9 cellular contexts compared by ENCODE assay signal in genomic region chr5:59357421-59357977, GRCh38.
DNase-seq lines count a peak whose midpoint lies in the region; ATAC-seq and TF ChIP-seq lines count a peak whose summit lies in the region.
"Had no signal": no experiment of that assay in that cellular context is flagged by ENCODE, and none has a peak within 500 bp of the region (broad histone marks: within the 10 kb centered on the region; RNA-seq: fewer than 3 reads in every experiment).

No MANE protein-coding gene starts in this region.

- DNase-seq in NCI-H748 (lab: John Stamatoyannopoulos, UW; ENCODE audit: unreplicated experiment): peak; percentile 9
- no peak for DNase-seq in NCI-H748 treated with DMSO at 0.1 percent for 48 hours (lab: John Stamatoyannopoulos, UW)
- no peak for DNase-seq in esophagus muscularis mucosa (ENCODE audit: extremely low spot score)
- no peak for DNase-seq in uterus
- DNase-seq in AG20443 (ENCODE audit: low spot score): no peak
- DNase-seq in NCI-H2107 treated with DMSO at 0.1 percent for 48 hours (lab: John Stamatoyannopoulos, UW; ENCODE audit: unreplicated experiment): no peak
- DNase-seq: ACHN had no signal

- peaks cover 19 to 54% (median 48%) of the 10 kb centered on the region in 4 donors for H3K4me1 ChIP-seq in esophagus muscularis mucosa
- H3K4me1 ChIP-seq in muscle layer of duodenum (ENCODE audit: control insufficient read depth in 1 of 2, insufficient read depth in 2 of 2, low read length in 2 of 2): peaks cover 15 to 44% of the 10 kb centered on the region in 2 donors
- no peaks in the 10 kb centered on the region for H3K4me1 ChIP-seq in uterus

- peak overlapping the region; percentile 67 to 78 (median 72) for H3K27ac ChIP-seq in esophagus muscularis mucosa (replicated peaks in 1 of 4)
- H3K27ac ChIP-seq in muscle layer of duodenum (ENCODE audit: low read length): peak overlapping the region; percentile 49
- H3K27ac ChIP-seq in uterus: peak overlapping the region; percentile 61 to 64

- WGBS in esophagus muscularis mucosa: 31% methylated on average over 8 of the region's 8 CpGs

- TF ChIP-seq EP300 in esophagus muscularis mucosa (IDR thresholded peaks at IDR 0.05): no peak

- peak overlapping the region in 2 of 4 donors; percentile 13 to 16 for H3K4me3 ChIP-seq in esophagus muscularis mucosa
- peak overlapping the region in 1 of 2 donors; percentile 30 for H3K4me3 ChIP-seq in muscle layer of duodenum (ENCODE audit: low read depth in 1 of 2, low read length in 2 of 2)
- H3K4me3 ChIP-seq in uterus: no peak overlapping the region

- ATAC-seq in HG03045 (IDR thresholded peaks at IDR 0.05; ENCODE audit: unreplicated experiment): no peak

- no peak for TF ChIP-seq CTCF in esophagus muscularis mucosa (IDR thresholded peaks at IDR 0.05)
- TF ChIP-seq CTCF in uterus (IDR thresholded peaks at IDR 0.05): no peak

- intact Hi-C loops in esophagus muscularis mucosa (cut with DNase I): loop anchor here (5.0 kb wide), 1 partner anchor 80 kb away; no protein-coding TSS in a partner anchor
- intact Hi-C loops in uterus (cut with DNase I; ENCODE audit: low total_unique reads): no loop called here

- no peaks in the 10 kb centered on the region for H3K27me3 ChIP-seq in esophagus muscularis mucosa
- H3K27me3 ChIP-seq in muscle layer of duodenum (ENCODE audit: low read depth, low read length): no peaks in the 10 kb centered on the region
- H3K27me3 ChIP-seq in uterus: no peaks in the 10 kb centered on the region

- no peaks in the 10 kb centered on the region for H3K9me3 ChIP-seq in esophagus muscularis mucosa
- no peaks in the 10 kb centered on the region for H3K9me3 ChIP-seq in muscle layer of duodenum (ENCODE audit: control insufficient read depth in 1 of 2, low read length in 2 of 2)
- H3K9me3 ChIP-seq in uterus: no peaks in the 10 kb centered on the region

- TF ChIP-seq POLR2A in esophagus muscularis mucosa (IDR thresholded peaks at IDR 0.05; ENCODE audit: low read depth) (no peak), uterus (IDR thresholded peaks at IDR 0.05) (no peak)

- H3K36me3 ChIP-seq in esophagus muscularis mucosa (no peaks in the 10 kb centered on the region), muscle layer of duodenum (ENCODE audit: control insufficient read depth in 1 of 2, insufficient read depth in 2 of 2, low read length in 2 of 2) (no peaks in the 10 kb centered on the region), uterus (no peaks in the 10 kb centered on the region)
